13 cellular contexts compared by ENCODE assay signal in genomic region chr2:181138816-181139215, GRCh38.
DNase-seq lines count a peak whose midpoint lies in the region; ATAC-seq lines count a peak whose summit lies in the region.
"Had no signal": no experiment of that assay in that cellular context is flagged by ENCODE, and none has a peak within 500 bp of the region (broad histone marks: within the 10 kb centered on the region; RNA-seq: fewer than 3 reads in every experiment).

No MANE protein-coding gene starts in this region.

- peaks cover 36% of the 10 kb centered on the region for H3K36me3 Mint-ChIP-seq in activated CD8-positive, alpha-beta memory T cell treated with anti-CD3 and anti-CD28 coated beads, Interleukin-2, amount 10 ng/mL, durations not matched to agents 7 days and 5 days

- no peaks in the 10 kb centered on the region for H3K27me3 Mint-ChIP-seq in activated CD8-positive, alpha-beta memory T cell treated with anti-CD3 and anti-CD28 coated beads, Interleukin-2, amount 10 ng/mL, durations not matched to agents 7 days and 5 days

- no peak for ATAC-seq in activated CD8-positive, alpha-beta memory T cell treated with anti-CD3 and anti-CD28 coated beads, Interleukin-2, amount 10 ng/mL, durations not matched to agents 7 days and 5 days
- no peak for ATAC-seq in HG03139 (IDR thresholded peaks at IDR 0.05; ENCODE audit: unreplicated experiment)

- CTCF ChIA-PET in activated CD8-positive, alpha-beta memory T cell treated with anti-CD3 and anti-CD28 coated beads, Interleukin-2, amount 10 ng/mL, durations not matched to agents 7 days and 5 days (lab: Charles Lee): no interaction called here

- DNase-seq in activated CD8-positive, alpha-beta memory T cell treated with anti-CD3 and anti-CD28 coated beads, Interleukin-2, amount 10 ng/mL, durations not matched to agents 7 days and 5 days: no peak
- DNase-seq in activated CD8-positive, alpha-beta memory T cell treated with anti-CD3 and anti-CD28 coated beads for 24 hours: no peak
- DNase-seq in NCI-H226: peak; percentile 2
- DNase-seq in amniotic epithelial cell (ENCODE audit: low read depth): peak; percentile 66
- peak; percentile 66 for DNase-seq in renal cortical epithelial cell (ENCODE audit: low read depth)
- DNase-seq in DMS153 (lab: John Stamatoyannopoulos, UW): no peak
- DNase-seq in globus pallidus (ENCODE audit: low spot score): no peak
- DNase-seq: amniotic stem cell, dorsolateral prefrontal cortex, kidney, NCI-H1048, thyroid gland had no signal

- H3K4me1 Mint-ChIP-seq in activated CD8-positive, alpha-beta memory T cell treated with anti-CD3 and anti-CD28 coated beads, Interleukin-2, amount 10 ng/mL, durations not matched to agents 7 days and 5 days: peaks cover 72% of the 10 kb centered on the region

- peak overlapping the region; percentile 45 for H3K4me3 Mint-ChIP-seq in activated CD8-positive, alpha-beta memory T cell treated with anti-CD3 and anti-CD28 coated beads, Interleukin-2, amount 10 ng/mL, durations not matched to agents 7 days and 5 days

- H3K9me3 Mint-ChIP-seq in activated CD8-positive, alpha-beta memory T cell treated with anti-CD3 and anti-CD28 coated beads, Interleukin-2, amount 10 ng/mL, durations not matched to agents 7 days and 5 days (ENCODE audit: low read depth): peaks cover 3% of the 10 kb centered on the region

- H3K27ac Mint-ChIP-seq in activated CD8-positive, alpha-beta memory T cell treated with anti-CD3 and anti-CD28 coated beads, Interleukin-2, amount 10 ng/mL, durations not matched to agents 7 days and 5 days: peak overlapping the region; percentile 74

Comparison
In these comparisons a context has a peak if more than half of its experiments do, and no peak if none do; other contexts are left out.
1. DNase-seq: peak in NCI-H226 (single experiment), amniotic epithelial cell (single experiment) and renal cortical epithelial cell (single experiment); none in activated CD8-positive, alpha-beta memory T cell treated with anti-CD3 and anti-CD28 coated beads, Interleukin-2, amount 10 ng/mL, durations not matched to agents 7 days and 5 days (single experiment), activated CD8-positive, alpha-beta memory T cell treated with anti-CD3 and anti-CD28 coated beads for 24 hours (single experiment), DMS153 (single experiment) and globus pallidus (single experiment).